ENCODE assay signal across 1 cellular context in the genomic region with DNA sequence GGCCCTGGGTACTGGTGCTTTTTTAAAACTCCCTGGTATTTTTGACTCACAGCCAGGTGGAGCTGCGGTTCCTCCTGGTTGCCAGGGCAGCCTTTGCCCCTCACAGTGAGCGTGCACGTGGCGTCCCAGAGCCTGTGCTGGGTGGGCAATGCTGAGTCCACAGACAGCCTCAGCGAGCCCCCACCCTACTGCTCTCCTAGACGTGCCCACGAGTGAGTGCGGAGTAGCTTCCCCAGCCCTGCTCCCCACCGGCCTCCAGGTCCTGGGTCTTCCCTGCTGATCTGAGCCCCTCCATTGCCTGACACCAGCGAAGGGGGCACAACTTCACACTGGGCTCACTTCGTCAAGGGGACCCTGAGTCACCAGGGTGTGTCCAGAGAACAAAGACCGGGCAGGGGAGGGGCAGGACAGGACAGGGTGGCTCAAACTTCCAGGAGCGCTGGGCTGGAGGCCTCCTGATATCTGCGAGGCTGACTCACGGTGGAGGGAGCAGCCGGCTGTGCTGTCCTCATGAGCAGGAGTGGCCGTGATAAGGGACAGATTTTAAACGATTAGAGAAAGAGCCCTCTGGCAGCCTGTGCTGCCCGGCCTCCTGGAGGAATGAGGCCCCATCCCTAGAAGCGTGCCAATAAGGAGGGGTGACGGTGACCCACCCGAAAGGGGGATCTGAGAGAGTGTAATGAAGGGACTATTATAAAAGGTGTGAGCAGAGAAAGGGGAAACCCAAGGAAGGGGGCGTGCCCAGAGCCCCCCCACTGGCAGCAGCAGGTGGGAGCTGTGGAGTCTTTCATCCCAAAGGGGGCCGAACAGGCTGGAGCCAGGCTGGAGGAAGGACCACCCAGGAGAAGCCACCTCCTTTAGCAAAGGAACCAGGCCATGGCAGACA.
TF ChIP-seq lines count a peak whose summit lies in the region.

No MANE protein-coding gene starts in this region.

TF ChIP-seq in HCT116, 20 proteins besides CTCF, POLR2A, EP300 and RAD21 (continued from another document):
- TF ChIP-seq, protein P1, sequence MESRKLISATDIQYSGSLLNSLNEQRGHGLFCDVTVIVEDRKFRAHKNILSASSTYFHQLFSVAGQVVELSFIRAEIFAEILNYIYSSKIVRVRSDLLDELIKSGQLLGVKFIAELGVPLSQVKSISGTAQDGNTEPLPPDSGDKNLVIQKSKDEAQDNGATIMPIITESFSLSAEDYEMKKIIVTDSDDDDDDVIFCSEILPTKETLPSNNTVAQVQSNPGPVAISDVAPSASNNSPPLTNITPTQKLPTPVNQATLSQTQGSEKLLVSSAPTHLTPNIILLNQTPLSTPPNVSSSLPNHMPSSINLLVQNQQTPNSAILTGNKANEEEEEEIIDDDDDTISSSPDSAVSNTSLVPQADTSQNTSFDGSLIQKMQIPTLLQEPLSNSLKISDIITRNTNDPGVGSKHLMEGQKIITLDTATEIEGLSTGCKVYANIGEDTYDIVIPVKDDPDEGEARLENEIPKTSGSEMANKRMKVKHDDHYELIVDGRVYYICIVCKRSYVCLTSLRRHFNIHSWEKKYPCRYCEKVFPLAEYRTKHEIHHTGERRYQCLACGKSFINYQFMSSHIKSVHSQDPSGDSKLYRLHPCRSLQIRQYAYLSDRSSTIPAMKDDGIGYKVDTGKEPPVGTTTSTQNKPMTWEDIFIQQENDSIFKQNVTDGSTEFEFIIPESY (IDR thresholded peaks at IDR 0.05; ENCODE audit: extremely low read depth, insufficient replicate concordance, low read length) = peak; percentile 48
- TF ChIP-seq ELF1 (IDR thresholded peaks at IDR 0.05; ENCODE audit: borderline replicate concordance, low read depth) = no peak
- no peak for TF ChIP-seq EZH2 (IDR thresholded peaks at IDR 0.05)
- no peak for TF ChIP-seq SP1 (IDR thresholded peaks at IDR 0.05; ENCODE audit: low read depth)
